12 cellular contexts compared by ENCODE assay signal in the genomic region with DNA sequence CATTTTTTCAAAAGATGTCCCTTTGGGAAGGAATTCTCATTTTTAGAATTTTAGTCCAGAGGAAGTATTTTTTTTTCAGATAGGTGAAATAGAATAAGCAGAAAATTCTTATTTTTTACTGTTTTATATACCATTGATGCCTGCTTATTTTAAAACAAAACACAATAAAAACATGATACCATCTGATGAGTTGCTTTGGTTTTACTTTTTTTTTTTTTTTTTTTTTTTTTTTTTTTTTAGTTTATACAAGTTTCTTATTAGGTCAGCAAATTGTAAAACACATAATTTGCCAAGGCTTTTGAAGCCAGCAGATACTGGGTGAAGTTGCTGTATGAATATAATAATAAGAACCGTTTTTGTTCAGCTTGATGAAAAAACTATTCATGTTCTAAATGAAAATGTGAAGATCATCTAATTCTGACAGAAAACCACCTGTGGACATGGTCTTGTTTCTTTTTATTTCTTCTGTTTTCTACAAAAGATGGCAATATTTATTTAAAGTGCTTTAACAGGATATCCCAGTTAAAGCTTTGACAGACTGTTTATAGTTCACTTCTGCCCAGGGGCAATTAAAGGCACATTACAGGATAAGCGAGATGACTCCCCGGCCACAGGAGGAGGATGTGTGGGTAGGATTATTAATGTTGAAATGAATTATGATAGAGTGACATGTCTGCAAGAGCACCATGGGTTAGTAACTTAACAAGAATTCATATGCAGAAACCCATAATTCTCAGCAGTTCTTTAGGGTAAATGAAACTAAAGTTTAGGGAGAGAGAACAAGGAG.
DNase-seq lines count a peak whose midpoint lies in the region; ATAC-seq, FAIRE-seq and TF ChIP-seq lines count a peak whose summit lies in the region.
"Had no signal": no experiment of that assay in that cellular context is flagged by ENCODE, and none has a peak within 500 bp of the region (broad histone marks: within the 10 kb centered on the region; RNA-seq: fewer than 3 reads in every experiment).

No MANE protein-coding gene starts in this region.

- no peaks in the 10 kb centered on the region for H3K36me3 ChIP-seq in brain microvascular endothelial cell (replicated peaks)
- H3K36me3 ChIP-seq: lower lobe of right lung had no signal

- H3K4me3 ChIP-seq in brain microvascular endothelial cell (ENCODE audit: low read depth, low read length), result no peak overlapping the region
- H3K4me3 ChIP-seq: BLaER1, lower lobe of right lung had no signal

- no peaks in the 10 kb centered on the region for H3K9me3 Mint-ChIP-seq in activated T-cell treated with anti-CD3 and anti-CD28 coated beads, Interleukin-2, amount 50 U/mL, for 24 hours

- peaks cover 88% of the 10 kb centered on the region for H3K36me3 Mint-ChIP-seq in activated T-cell treated with anti-CD3 and anti-CD28 coated beads, Interleukin-2, amount 50 U/mL, for 24 hours (ENCODE audit: low read depth)

- no peak for DNase-seq in activated T-cell treated with anti-CD3 and anti-CD28 coated beads, Interleukin-2, amount 50 U/mL, for 24 hours
- no peak for DNase-seq in activated T-cell treated with anti-CD3 and anti-CD28 coated beads, Interleukin-2, amount 50 U/mL, for 1 hour
- DNase-seq in RKO (ENCODE audit: low spot score) (peak; percentile 2), RCC 7860 (ENCODE audit: low spot score) (no peak), brain microvascular endothelial cell (no peak)
- peak; percentile 17 for DNase-seq in stimulated activated naive CD8-positive, alpha-beta T cell treated with anti-CD3 and anti-CD28 coated beads, Interleukin-15, Interleukin-2, amounts not matched to agents 100 U/mL and 50 U/mL, for 24 hours
- DNase-seq: lower lobe of right lung; NK-92 treated with Interleukin-12 subunit alpha and Interleukin-12 subunit beta, amount 100 ng/mL, for 24 hours had no signal

- peak overlapping the region; percentile 70 for H3K27ac Mint-ChIP-seq in activated T-cell treated with anti-CD3 and anti-CD28 coated beads, Interleukin-2, amount 50 U/mL, for 24 hours

- no peaks in the 10 kb centered on the region for H3K27me3 ChIP-seq in brain microvascular endothelial cell (replicated peaks)
- H3K27me3 ChIP-seq: BLaER1 had no signal

- FAIRE-seq in colon (lab: Jason Lieb, UNC), result peak; percentile 18
- no peak for FAIRE-seq in RCC 7860 (lab: Jason Lieb, UNC)

- H3K27me3 Mint-ChIP-seq in activated T-cell treated with anti-CD3 and anti-CD28 coated beads, Interleukin-2, amount 50 U/mL, for 24 hours, result no peaks in the 10 kb centered on the region

- TF ChIP-seq CTCF in brain microvascular endothelial cell (IDR thresholded peaks at IDR 0.05; ENCODE audit: low read depth, low read length, missing control alignments), result no peak

- peaks cover 44% of the 10 kb centered on the region for H3K4me1 Mint-ChIP-seq in activated T-cell treated with anti-CD3 and anti-CD28 coated beads, Interleukin-2, amount 50 U/mL, for 24 hours (ENCODE audit: low read depth)

- in situ Hi-C loops in brain microvascular endothelial cell (cut with HindIII; ENCODE audit: low pct_ligation_motif_present, low sequenced_read_pairs), result no loop called here

- H3K27ac ChIP-seq in brain microvascular endothelial cell, result no peak overlapping the region
- H3K27ac ChIP-seq: BLaER1, KMS-11, lower lobe of right lung had no signal

- H3K4me3 Mint-ChIP-seq in activated T-cell treated with anti-CD3 and anti-CD28 coated beads, Interleukin-2, amount 50 U/mL, for 24 hours, result no peak overlapping the region

- ATAC-seq in stimulated activated naive CD8-positive, alpha-beta T cell treated with anti-CD3 and anti-CD28 coated beads, Interleukin-15, Interleukin-2, amounts not matched to agents 100 U/mL and 50 U/mL, for 24 hours, result peak; percentile 49
- ATAC-seq in HG03378 (IDR thresholded peaks at IDR 0.05; ENCODE audit: unreplicated experiment), result no peak
- ATAC-seq: lower lobe of right lung had no signal

Comparison
In these comparisons a context has a peak if more than half of its experiments do, and no peak if none do; other contexts are left out.
1. DNase-seq: peak in RKO (single experiment) and stimulated activated naive CD8-positive, alpha-beta T cell treated with anti-CD3 and anti-CD28 coated beads, Interleukin-15, Interleukin-2, amounts not matched to agents 100 U/mL and 50 U/mL, for 24 hours (single experiment); none in activated T-cell treated with anti-CD3 and anti-CD28 coated beads, Interleukin-2, amount 50 U/mL, for 24 hours (single experiment), activated T-cell treated with anti-CD3 and anti-CD28 coated beads, Interleukin-2, amount 50 U/mL, for 1 hour (single experiment), RCC 7860 (single experiment) and brain microvascular endothelial cell (single experiment).